Comparison of ENCODE assay signal across 9 cellular contexts in the genomic region with DNA sequence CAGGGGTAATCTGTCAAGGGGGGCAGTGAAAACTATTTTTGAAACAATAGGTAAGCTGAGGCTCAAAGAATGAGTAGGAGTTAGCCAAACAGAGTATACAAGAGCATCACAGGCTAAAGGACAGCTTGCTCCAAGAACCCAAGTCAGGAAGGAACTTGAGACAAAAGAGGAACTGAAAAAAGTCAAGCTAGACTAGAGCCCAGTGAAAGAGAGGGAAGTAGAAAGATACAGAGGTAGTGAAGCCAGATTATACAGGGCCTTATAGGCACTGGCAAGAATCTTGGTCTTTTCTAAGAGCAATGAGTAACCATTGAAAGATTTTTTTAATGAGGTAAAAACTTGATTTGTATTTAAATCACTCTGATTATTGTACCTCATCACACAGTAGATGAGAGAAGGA.
DNase-seq lines count a peak whose midpoint lies in the region; ATAC-seq lines count a peak whose summit lies in the region.
"Had no signal": no experiment of that assay in that cellular context is flagged by ENCODE, and none has a peak within 500 bp of the region (broad histone marks: within the 10 kb centered on the region; RNA-seq: fewer than 3 reads in every experiment).

No MANE protein-coding gene starts in this region.

- peak; percentile 33 to 39 for ATAC-seq in CD4-positive, CD25-positive, alpha-beta regulatory T cell (ENCODE audit: low read depth in 2 of 2)
- ATAC-seq in GM21360 (IDR thresholded peaks at IDR 0.05; ENCODE audit: unreplicated experiment) (peak; percentile 68), HG03460 (IDR thresholded peaks at IDR 0.05; ENCODE audit: unreplicated experiment) (peak; percentile 74)
- no peak for ATAC-seq in activated T-cell treated with anti-CD3 and anti-CD28 coated beads, Interleukin-2, amount 50 U/mL, for 72 hours (replicated peaks in 1 of 2)

- no peak for DNase-seq in CD4-positive, CD25-positive, alpha-beta regulatory T cell
- DNase-seq in activated T-cell treated with anti-CD3 and anti-CD28 coated beads, Interleukin-2, amount 50 U/mL, for 72 hours = no peak
- DNase-seq in NCI-H82 (lab: John Stamatoyannopoulos, UW) (no peak), iPS-NIHi7 (ENCODE audit: extremely low spot score) (no peak), NCI-H2107 treated with DMSO at 0.1 percent for 48 hours (lab: John Stamatoyannopoulos, UW; ENCODE audit: unreplicated experiment) (no peak)

- H3K4me1 ChIP-seq in CD4-positive, CD25-positive, alpha-beta regulatory T cell (ENCODE audit: control insufficient read depth, insufficient read depth, low read length, poor library complexity, severe bottlenecking) = no peaks in the 10 kb centered on the region
- H3K4me1 ChIP-seq in ectodermal cell (ENCODE audit: control insufficient read depth, insufficient read depth, low read length) = peaks cover 12% of the 10 kb centered on the region

- no peaks in the 10 kb centered on the region for H3K36me3 Mint-ChIP-seq in CD4-positive, CD25-positive, alpha-beta regulatory T cell
- H3K36me3 Mint-ChIP-seq in activated T-cell treated with anti-CD3 and anti-CD28 coated beads, Interleukin-2, amount 50 U/mL, for 72 hours (ENCODE audit: insufficient read depth in 2 of 2) = no peaks in the 10 kb centered on the region

- no peaks in the 10 kb centered on the region for H3K9me3 Mint-ChIP-seq in CD4-positive, CD25-positive, alpha-beta regulatory T cell
- H3K9me3 Mint-ChIP-seq in activated T-cell treated with anti-CD3 and anti-CD28 coated beads, Interleukin-2, amount 50 U/mL, for 72 hours = no peaks in the 10 kb centered on the region

- H3K4me3 Mint-ChIP-seq in CD4-positive, CD25-positive, alpha-beta regulatory T cell = no peak overlapping the region
- no peak overlapping the region for H3K4me3 Mint-ChIP-seq in activated T-cell treated with anti-CD3 and anti-CD28 coated beads, Interleukin-2, amount 50 U/mL, for 72 hours

- peak overlapping the region in 1 of 3 donors; percentile 16 for H3K27ac Mint-ChIP-seq in CD4-positive, CD25-positive, alpha-beta regulatory T cell
- H3K27ac Mint-ChIP-seq in activated T-cell treated with anti-CD3 and anti-CD28 coated beads, Interleukin-2, amount 50 U/mL, for 72 hours = no peak overlapping the region

- no peak overlapping the region for H3K4me3 ChIP-seq in CD4-positive, CD25-positive, alpha-beta regulatory T cell (ENCODE audit: low read depth, low read length)
- H3K4me3 ChIP-seq in ectodermal cell (ENCODE audit: insufficient read depth, low read depth, low read length) = no peak overlapping the region

- H3K9me3 ChIP-seq in CD4-positive, CD25-positive, alpha-beta regulatory T cell (ENCODE audit: control insufficient read depth in 2 of 2, low read length in 2 of 2) = no peaks in the 10 kb centered on the region
- H3K9me3 ChIP-seq in ectodermal cell (ENCODE audit: control insufficient read depth, low read length) = no peaks in the 10 kb centered on the region

- no peaks in the 10 kb centered on the region for H3K36me3 ChIP-seq in CD4-positive, CD25-positive, alpha-beta regulatory T cell (ENCODE audit: control insufficient read depth, insufficient read depth, low read length)
- H3K36me3 ChIP-seq in ectodermal cell (ENCODE audit: control insufficient read depth, insufficient read depth, low read length) = no peaks in the 10 kb centered on the region

- H3K4me1 Mint-ChIP-seq in CD4-positive, CD25-positive, alpha-beta regulatory T cell = peaks cover 0 to 15% (median 10%) of the 10 kb centered on the region in 4 donors
- H3K4me1 Mint-ChIP-seq in activated T-cell treated with anti-CD3 and anti-CD28 coated beads, Interleukin-2, amount 50 U/mL, for 72 hours (ENCODE audit: low read depth) = peaks cover 20% of the 10 kb centered on the region

- no peaks in the 10 kb centered on the region for H3K27me3 ChIP-seq in CD4-positive, CD25-positive, alpha-beta regulatory T cell (ENCODE audit: control insufficient read depth, insufficient read depth, low read length)
- no peaks in the 10 kb centered on the region for H3K27me3 ChIP-seq in ectodermal cell (ENCODE audit: control insufficient read depth, insufficient read depth, low read length, poor library complexity, severe bottlenecking)

- H3K27ac ChIP-seq in CD4-positive, CD25-positive, alpha-beta regulatory T cell (ENCODE audit: insufficient read depth, low read length, poor library complexity, severe bottlenecking) = no peak overlapping the region
- peak overlapping the region; percentile 40 for H3K27ac ChIP-seq in ectodermal cell (ENCODE audit: insufficient read depth, low read depth, low read length, poor library complexity, severe bottlenecking)
- H3K27ac ChIP-seq: C4-2B had no signal

- H3K27me3 Mint-ChIP-seq in CD4-positive, CD25-positive, alpha-beta regulatory T cell = no peaks in the 10 kb centered on the region
- no peaks in the 10 kb centered on the region for H3K27me3 Mint-ChIP-seq in activated T-cell treated with anti-CD3 and anti-CD28 coated beads, Interleukin-2, amount 50 U/mL, for 72 hours (ENCODE audit: low read depth)

Comparison
In these comparisons a context has a peak if more than half of its experiments do, and no peak if none do; other contexts are left out.
1. ATAC-seq: peak in CD4-positive, CD25-positive, alpha-beta regulatory T cell (2 of 2), GM21360 (single experiment) and HG03460 (single experiment); none in activated T-cell treated with anti-CD3 and anti-CD28 coated beads, Interleukin-2, amount 50 U/mL, for 72 hours (0 of 2).